Comparison of ENCODE assay signal across 33 cellular contexts in genomic region chr22:47277511-47277910, GRCh38.
"Had no signal": no experiment of that assay in that cellular context is flagged by ENCODE, and none has a peak within 500 bp of the region (broad histone marks: within the 10 kb centered on the region; RNA-seq: fewer than 3 reads in every experiment).

No MANE protein-coding gene starts in this region.

- H3K36me3 ChIP-seq: ascending aorta, breast epithelium, cardiac muscle cell, colonic mucosa, esophagus squamous epithelium, gastroesophageal sphincter, WERI-Rb-1 had no signal

- DNase-seq: activated B cell treated with CpG ODN at 0.5 μM for 24 hours; activated CD4-positive, alpha-beta T cell treated with anti-CD3 and anti-CD28 coated beads for 48 hours; activated CD4-positive, alpha-beta T cell treated with anti-CD3 and anti-CD28 coated beads, Interleukin-2, amount 50 U/mL, for 1 hour; activated CD4-positive, alpha-beta T cell treated with anti-CD3 and anti-CD28 coated beads, Interleukin-2, amount 50 U/mL, for 48 hours; activated CD8-positive, alpha-beta memory T cell treated with anti-CD3 and anti-CD28 coated beads for 24 hours; activated CD8-positive, alpha-beta memory T cell treated with anti-CD3 and anti-CD28 coated beads, Interleukin-2, amount 50 U/mL, for 4 hours; activated CD8-positive, alpha-beta T cell treated with anti-CD3 and anti-CD28 coated beads for 36 hours; activated gamma-delta T cell treated with Interleukin-2 at 50 U/mL for 16 hours; activated naive CD4-positive, alpha-beta T cell treated with anti-CD3 and anti-CD28 coated beads, Interleukin-2, amount 50 U/mL, for 16 hours; activated naive CD4-positive, alpha-beta T cell treated with Interleukin-2 at 50 U/mL for 16 hours; activated T-cell treated with anti-CD3 and anti-CD28 coated beads, Interleukin-2, amount 50 U/mL, for 1 hour; activated T-cell treated with anti-CD3 and anti-CD28 coated beads, Interleukin-2, amount 50 U/mL, for 48 hours; central memory CD4-positive, alpha-beta T cell; cerebellar nuclear complex; colonic mucosa; effector CD8-positive, alpha-beta T cell; esophagus squamous epithelium; foreskin melanocyte; T-helper 1 cell; T-helper 17 cell; T1000; WERI-Rb-1 had no signal

- H3K27ac ChIP-seq: ascending aorta, breast epithelium, cardiac muscle cell, colonic mucosa, epithelial cell of prostate, esophagus squamous epithelium, gastroesophageal sphincter, WERI-Rb-1 had no signal

- H3K27me3 ChIP-seq: ascending aorta, cardiac muscle cell, colonic mucosa had no signal

- H3K9me3 ChIP-seq: ascending aorta, breast epithelium, colonic mucosa, esophagus squamous epithelium, gastroesophageal sphincter had no signal

- H3K27me3 Mint-ChIP-seq: activated B cell treated with CpG ODN at 0.5 μM for 24 hours; activated naive CD8-positive, alpha-beta T cell had no signal

- ATAC-seq: activated CD4-positive, CD25-positive, alpha-beta regulatory T cell treated with anti-CD3 and anti-CD28 coated beads, Interleukin-2, amount 50 U/mL, for 24 hours; activated CD8-positive, alpha-beta T cell treated with anti-CD3 and anti-CD28 coated beads for 36 hours; gastroesophageal sphincter; T-helper 17 cell had no signal

- H3K9me3 Mint-ChIP-seq: activated B cell treated with CpG ODN at 0.5 μM for 24 hours; activated CD8-positive, alpha-beta T cell treated with anti-CD3 and anti-CD28 coated beads for 36 hours; activated T-helper 1 cell treated with anti-CD3 and anti-CD28 coated beads, Interleukin-12 subunit alpha, Interleukin-12 subunit beta, Interleukin-2, Interleukin-4 antibody, amounts not matched to agents 30 ng/mL and 10 ng/mL and 1 ng/mL, durations not matched to agents 14 hours and 24 hours and 36 hours; activated T-helper 2 cell treated with anti-CD3 and anti-CD28 coated beads, Interferon-gamma antibody, Interleukin-2, Interleukin-4, amounts not matched to agents 10 μg/mL and 5 μg/mL and 100 μg/mL, durations not matched to agents 14 hours and 24 hours and 36 hours; T-helper 2 cell treated with Interferon-gamma antibody and Interleukin-4, amounts not matched to agents 5 μg/mL and 100 μg/mL, for 36 hours had no signal

- H3K4me1 ChIP-seq: ascending aorta, breast epithelium, colonic mucosa, gastroesophageal sphincter had no signal

- H3K4me3 ChIP-seq: ascending aorta, breast epithelium, cardiac muscle cell, colonic mucosa, esophagus squamous epithelium, gastroesophageal sphincter had no signal

- H3K27ac Mint-ChIP-seq: activated B cell treated with CpG ODN at 0.5 μM for 24 hours; activated CD8-positive, alpha-beta T cell treated with anti-CD3 and anti-CD28 coated beads for 36 hours; activated naive CD8-positive, alpha-beta T cell; activated T-helper 1 cell treated with anti-CD3 and anti-CD28 coated beads, Interleukin-12 subunit alpha, Interleukin-12 subunit beta, Interleukin-2, Interleukin-4 antibody, amounts not matched to agents 30 ng/mL and 10 ng/mL and 1 ng/mL, durations not matched to agents 14 hours and 24 hours and 36 hours; activated T-helper 2 cell treated with anti-CD3 and anti-CD28 coated beads, Interferon-gamma antibody, Interleukin-2, Interleukin-4, amounts not matched to agents 10 μg/mL and 5 μg/mL and 100 μg/mL, durations not matched to agents 14 hours and 24 hours and 36 hours; T-helper 17 cell; T-helper 2 cell treated with Interferon-gamma antibody and Interleukin-4, amounts not matched to agents 5 μg/mL and 100 μg/mL, for 36 hours had no signal

- H3K4me3 Mint-ChIP-seq: activated B cell treated with CpG ODN at 0.5 μM for 24 hours; activated CD8-positive, alpha-beta T cell treated with anti-CD3 and anti-CD28 coated beads for 36 hours; activated naive CD8-positive, alpha-beta T cell; activated T-helper 1 cell treated with anti-CD3 and anti-CD28 coated beads, Interleukin-12 subunit alpha, Interleukin-12 subunit beta, Interleukin-2, Interleukin-4 antibody, amounts not matched to agents 30 ng/mL and 10 ng/mL and 1 ng/mL, durations not matched to agents 14 hours and 24 hours and 36 hours; T-helper 17 cell; T-helper 2 cell treated with Interferon-gamma antibody and Interleukin-4, amounts not matched to agents 5 μg/mL and 100 μg/mL, for 36 hours had no signal

- H3K4me1 Mint-ChIP-seq: activated B cell treated with CpG ODN at 0.5 μM for 24 hours had no signal

- H3K36me3 Mint-ChIP-seq: activated naive CD8-positive, alpha-beta T cell; brain had no signal
